ENCODE assay signal across 8 cellular contexts in genomic region chr11:108417559-108417958, GRCh38. TPM values are rescaled to one million over a fixed set of nuclear protein-coding genes. Genes with fewer than 3 reads are reported as not detected.
DNase-seq lines count a peak whose midpoint lies in the region; ATAC-seq, FAIRE-seq and TF ChIP-seq lines count a peak whose summit lies in the region.
"Not testable (repeated sequence)": the region's sequence is repeated elsewhere in the genome, so short reads cannot be mapped to it uniquely, and the experiment has no call there.

No MANE protein-coding gene starts in this region.

- not testable (repeated sequence) for H2AFZ ChIP-seq in SK-N-SH (ENCODE audit: low read depth); H1 (ENCODE audit: low read length)

- H2BK20ac ChIP-seq in H1 (ENCODE audit: low read length), result not testable (repeated sequence)

- H2BK5ac ChIP-seq in H1 (ENCODE audit: low read depth, low read length), result not testable (repeated sequence)

- DNase-seq in CD4-positive, CD25-positive, alpha-beta regulatory T cell, result peak in 2 of 3 donors; percentile 23 to 31
- peak; percentile 2 for DNase-seq in NCI-H1092 treated with DMSO at 0.1 percent for 48 hours (lab: John Stamatoyannopoulos, UW)
- not testable (repeated sequence) for DNase-seq in SK-N-SH; H1 (ENCODE audit: low read depth in 1 of 2, low spot score in 2 of 2)
- DNase-seq in activated T-cell treated with anti-CD3 and anti-CD28 coated beads for 1 hour (ENCODE audit: low read depth), result peak; percentile 16
- DNase-seq in left lobe of liver (ENCODE audit: low spot score), result peak; percentile 60
- DNase-seq in stimulated activated CD4-positive, alpha-beta T cell treated with anti-CD3 and anti-CD28 coated beads, Interleukin-4, amount 100 ng/mL, for 1 hour, result peak; percentile 20

- H3K9ac ChIP-seq in SK-N-SH; H1 (replicated peaks in 1 of 4; ENCODE audit: extremely low read depth in 1 of 4, low read depth in 3 of 4, low read length in 3 of 4): not testable (repeated sequence)

- not testable (repeated sequence) for FAIRE-seq in H1 (lab: Jason Lieb, UNC)

- H3K56ac ChIP-seq in H1 (replicated peaks; ENCODE audit: insufficient read length, low read depth, low read length), result not testable (repeated sequence)

- not testable (repeated sequence) for H3K4me3 Mint-ChIP-seq in CD4-positive, CD25-positive, alpha-beta regulatory T cell

- not testable (repeated sequence) for H4K20me1 ChIP-seq in SK-N-SH (ENCODE audit: insufficient read depth); H1 (replicated peaks in 1 of 2; ENCODE audit: control insufficient read depth in 1 of 2, insufficient read depth in 2 of 2, low read length in 2 of 2)

- not testable (repeated sequence) for H3F3A ChIP-seq in SK-N-SH (replicated peaks; ENCODE audit: insufficient read depth)

- not testable (repeated sequence) for H4K8ac ChIP-seq in H1 (ENCODE audit: extremely low read depth, insufficient read depth, low read length)

- H3K23ac ChIP-seq in H1 (ENCODE audit: insufficient read length), result not testable (repeated sequence)

- H3K36me3 Mint-ChIP-seq in CD4-positive, CD25-positive, alpha-beta regulatory T cell, result not testable (repeated sequence)

- not testable (repeated sequence) for H3K9me3 Mint-ChIP-seq in CD4-positive, CD25-positive, alpha-beta regulatory T cell

- not testable (repeated sequence) for H2BK15ac ChIP-seq in H1 (ENCODE audit: low read length)

- not testable (repeated sequence) for H3K27ac ChIP-seq in CD4-positive, CD25-positive, alpha-beta regulatory T cell (ENCODE audit: insufficient read depth, low read length, poor library complexity, severe bottlenecking); SK-N-SH (ENCODE audit: low read depth in 2 of 2, low read length in 1 of 2); H1 (ENCODE audit: low read depth, low read length)

- 64% methylated on average over 2 of the region's 2 CpGs for WGBS in SK-N-SH (ENCODE audit: low lambda C conversion rate)
- WGBS in H1 (ENCODE audit: extremely low coverage in 1 of 2, insufficient coverage in 1 of 2, insufficient read length in 1 of 2, insufficient replicate concordance in 2 of 2, low coverage in 1 of 2, low lambda C conversion rate in 2 of 2, missing lambda C conversion rate in 1 of 2), 2 experiments, result 76% methylated on average over 2 of the region's 2 CpGs; no CpG with 5 or more reads in 1 of the 2 experiments

- H3K4me1 Mint-ChIP-seq in CD4-positive, CD25-positive, alpha-beta regulatory T cell, result not testable (repeated sequence)

- H2BK12ac ChIP-seq in H1 (ENCODE audit: low read depth, low read length), result not testable (repeated sequence)

- H3K9me2 ChIP-seq in SK-N-SH, result not testable (repeated sequence)

- not testable (repeated sequence) for H3K18ac ChIP-seq in H1 (ENCODE audit: extremely low read depth, low read length)

- H3K4me3 ChIP-seq in CD4-positive, CD25-positive, alpha-beta regulatory T cell (ENCODE audit: low read depth, low read length); SK-N-SH (ENCODE audit: low read depth in 2 of 2, low read length in 1 of 2); H1 (ENCODE audit: extremely low read depth in 1 of 4, insufficient read depth in 2 of 4, low read depth in 3 of 4, low read length in 4 of 4): not testable (repeated sequence)

- TF ChIP-seq CTCF in SK-N-SH (IDR thresholded peaks at IDR 0.05) (peak; percentile 28; the same call in 1 of the 2 replicates), H1 (IDR thresholded peaks at IDR 0.05; ENCODE audit: control extremely low read depth in 1 of 3, insufficient read depth in 1 of 3, low read depth in 1 of 3, low read length in 3 of 3) (peak in 2 of 3 experiments; percentile 26 to 32; a peak in 2 of 4 replicates)

- peaks cover 0 to 12% of the 10 kb centered on the region in 2 experiments for H3K9me3 ChIP-seq in CD4-positive, CD25-positive, alpha-beta regulatory T cell (ENCODE audit: control insufficient read depth in 2 of 2, low read length in 2 of 2)
- H3K9me3 ChIP-seq in SK-N-SH, result peaks cover 13% of the 10 kb centered on the region; the same call in 1 of the 2 replicates
- H3K9me3 ChIP-seq in H1 (ENCODE audit: insufficient read depth in 2 of 2, low read depth in 1 of 2, low read length in 1 of 2), result not testable (repeated sequence)

- not testable (repeated sequence) for H3K79me1 ChIP-seq in H1 (ENCODE audit: low read depth, low read length)

- H3K27me3 Mint-ChIP-seq in CD4-positive, CD25-positive, alpha-beta regulatory T cell, result not testable (repeated sequence)

- not testable (repeated sequence) for H4K5ac ChIP-seq in H1 (ENCODE audit: insufficient read length, low read depth, low read length)

- TF ChIP-seq POLR2A in H1 (IDR thresholded peaks at IDR 0.05; ENCODE audit: control extremely low read depth in 1 of 2, low read depth in 2 of 2, low read length in 2 of 2), result not testable (repeated sequence)

- not testable (repeated sequence) for H2BK120ac ChIP-seq in H1 (replicated peaks; ENCODE audit: low read depth, low read length)

- H4K91ac ChIP-seq in H1 (replicated peaks; ENCODE audit: insufficient read length, low read length), result not testable (repeated sequence)

- not testable (repeated sequence) for H3K27me3 ChIP-seq in CD4-positive, CD25-positive, alpha-beta regulatory T cell (ENCODE audit: control insufficient read depth, insufficient read depth, low read length); SK-N-SH (ENCODE audit: insufficient read depth); H1 (replicated peaks in 1 of 4; ENCODE audit: control insufficient read depth in 3 of 4, extremely low read depth in 1 of 4, insufficient read depth in 3 of 4, low read length in 3 of 4)

- not testable (repeated sequence) for H3K79me2 ChIP-seq in SK-N-SH (ENCODE audit: insufficient read depth); H1 (ENCODE audit: control insufficient read depth in 1 of 2, insufficient read depth in 2 of 2, low read length in 2 of 2)

- TF ChIP-seq EP300 in SK-N-SH (IDR thresholded peaks at IDR 0.05; ENCODE audit: borderline replicate concordance in 1 of 2, low read depth in 1 of 2, low read length in 1 of 2); H1 (IDR thresholded peaks at IDR 0.05; ENCODE audit: borderline replicate concordance in 1 of 2, low read depth in 2 of 2, low read length in 2 of 2): not testable (repeated sequence)

- ATAC-seq in CD4-positive, CD25-positive, alpha-beta regulatory T cell (ENCODE audit: low read depth in 2 of 2), result not testable (repeated sequence)
- ATAC-seq in GM18868 (IDR thresholded peaks at IDR 0.05; ENCODE audit: unreplicated experiment) (peak; percentile 55), left lobe of liver (peak; percentile 69)

- POLR2A ChIA-PET in SK-N-SH (lab: Yijun Ruan, JAX); H1 (lab: Charles Lee; ENCODE audit: partially characterized antibody): not testable (repeated sequence)

- not testable (repeated sequence) for H3K23me2 ChIP-seq in H1 (ENCODE audit: low read depth, low read length)

- H3K27ac Mint-ChIP-seq in CD4-positive, CD25-positive, alpha-beta regulatory T cell, result peak overlapping the region in 1 of 3 donors; percentile 48

- H3K4ac ChIP-seq in H1 (replicated peaks; ENCODE audit: insufficient read length, low read depth, low read length), result not testable (repeated sequence)

- TF ChIP-seq RAD21 in SK-N-SH (IDR thresholded peaks at IDR 0.05; ENCODE audit: low read length) (peak; percentile 38; the same call in 1 of the 2 replicates), H1 (IDR thresholded peaks at IDR 0.05 in 1 of 2, conservative IDR thresholded peaks at IDR 0.05 in 1 of 2; ENCODE audit: low read depth in 2 of 2, low read length in 2 of 2) (peak; percentile 25 to 29; a peak in 3 of 4 replicates)

- CTCF ChIA-PET in SK-N-SH (lab: Yijun Ruan, JAX), result interaction anchor here (0.7 to 1.0 kb wide), 2 partner anchors 231 to 300 kb away, joined by 3 read pairs; no protein-coding TSS in a partner anchor
- CTCF ChIA-PET in H1 (lab: Charles Lee; ENCODE audit: partially characterized antibody), result not testable (repeated sequence)

- not testable (repeated sequence) for H3K4me2 ChIP-seq in SK-N-SH; H1 (ENCODE audit: insufficient read depth in 1 of 2, low read depth in 2 of 2, low read length in 2 of 2)

- not testable (repeated sequence) for H3K36me3 ChIP-seq in CD4-positive, CD25-positive, alpha-beta regulatory T cell (ENCODE audit: control insufficient read depth, insufficient read depth, low read length); SK-N-SH (replicated peaks in 1 of 2; ENCODE audit: control insufficient read depth in 1 of 2, insufficient read depth in 2 of 2, low read length in 1 of 2); H1 (ENCODE audit: control insufficient read depth in 2 of 4, insufficient read depth in 4 of 4, low read length in 3 of 4)

- not testable (repeated sequence) for H2AK5ac ChIP-seq in H1 (ENCODE audit: low read depth, low read length)

- not testable (repeated sequence) for H3K14ac ChIP-seq in H1 (ENCODE audit: insufficient read length)

- not testable (repeated sequence) for H3K4me1 ChIP-seq in CD4-positive, CD25-positive, alpha-beta regulatory T cell (ENCODE audit: control insufficient read depth, insufficient read depth, low read length, poor library complexity, severe bottlenecking); SK-N-SH (ENCODE audit: control insufficient read depth in 1 of 2, insufficient read depth in 2 of 2, low read depth in 1 of 2, low read length in 1 of 2); H1 (replicated peaks in 1 of 4; ENCODE audit: control insufficient read depth in 3 of 4, insufficient read depth in 4 of 4, low read length in 3 of 4)

RNA-seq across cellular contexts. Expression of gene C11orf65, which starts 49.8 kb away (rescaled TPM):
- 0.37 TPM for total RNA-seq in CD4-positive, CD25-positive, alpha-beta regulatory T cell
- polyA plus RNA-seq in CD4-positive, CD25-positive, alpha-beta regulatory T cell, result 1 to 10 TPM in 1 of 4 donors, under 1 TPM in 3; 0.55 to 1.4 (median 0.62) TPM
- polyA plus RNA-seq in SK-N-SH (2012; rRNA removed), result 0.07 and 0.29 TPM in 2 replicates
- polyA plus RNA-seq in SK-N-SH (2012; cell fraction: cytosol; rRNA removed), result 0.16 and 0.44 TPM in 2 replicates
- polyA plus RNA-seq in SK-N-SH (2012; cell fraction: nucleus; rRNA removed), result 0.08 and 0.21 TPM in 2 replicates
- 0.22 and 0.52 TPM in 2 replicates for total RNA-seq in H1 (2021; fragmentation: NEBNext Ultra II Directional; extraction: Animal tissue kit (Norgen Biotek cat#: 25700))
- polyA plus RNA-seq in H1 (2011; rRNA removed), result 0.08 and 0.14 TPM in 2 replicates
- polyA plus RNA-seq in H1 (2011; cell fraction: cytosol; rRNA removed), result 0.34 TPM
- polyA plus RNA-seq in H1 (2011; cell fraction: nucleus; rRNA removed), result 0.10 TPM
- 0.28 to 0.50 TPM (median 0.46 TPM) in 4 replicates for polyA plus RNA-seq in H1 (2012, experiment 1 of 2)
- not detected for polyA plus RNA-seq in H1 (2012, experiment 2 of 2)
- polyA plus RNA-seq in H1 (2013, experiment 1 of 2), result 0.34 TPM
- 0.70 TPM for polyA plus RNA-seq in H1 (2013, experiment 2 of 2)
- 0.22 and 0.41 TPM in 2 replicates for polyA minus RNA-seq in H1 (2011; rRNA and poly(A)+ RNA removed)
- not detected for polyA minus RNA-seq in H1 (2011; cell fraction: cytosol; rRNA and poly(A)+ RNA removed)
- 0.30 TPM for polyA minus RNA-seq in H1 (2011; cell fraction: nucleus; rRNA and poly(A)+ RNA removed)
- total RNA-seq in left lobe of liver, result 0.70 TPM
